ENCODE assay signal across 22 cellular contexts in genomic region chr7:6451224-6451705, GRCh38. TPM values are rescaled to one million over a fixed set of nuclear protein-coding genes. Genes with fewer than 3 reads are reported as not detected.
DNase-seq lines count a peak whose midpoint lies in the region; ATAC-seq, FAIRE-seq and TF ChIP-seq lines count a peak whose summit lies in the region.
"Had no signal": no experiment of that assay in that cellular context is flagged by ENCODE, and none has a peak within 500 bp of the region (broad histone marks: within the 10 kb centered on the region; RNA-seq: fewer than 3 reads in every experiment).

No MANE protein-coding gene starts in this region.

- no peaks in the 10 kb centered on the region for H3K27me3 Mint-ChIP-seq in Calu3 (ENCODE audit: unreplicated experiment)
- H3K27me3 Mint-ChIP-seq in neural crest cell (ENCODE audit: low read depth) = no peaks in the 10 kb centered on the region

- DNase-seq in Calu3 = no peak
- DNase-seq in Jurkat, Clone E6-1 (ENCODE audit: low read depth, low spot score) = peak; percentile 33
- DNase-seq in K562 (ENCODE audit: extremely low read depth in 1 of 4, low spot score in 3 of 4) = peak; percentile 51 to 84 (median 60)
- no peak for DNase-seq in neural crest cell (ENCODE audit: low read depth, low spot score)
- no peak for DNase-seq in left cardiac atrium
- DNase-seq: BE2C; CD8-positive, alpha-beta T cell; GF-D8; KG1; NCI-H1436; NCI-H2029 treated with DMSO at 0.1 percent for 48 hours; NCI-H2171 treated with DMSO at 0.1 percent for 48 hours; NCI-H446 treated with DMSO at 0.1 percent for 48 hours; NCI-H748 treated with DMSO at 0.1 percent for 48 hours; PC-9 had no signal

- no peaks in the 10 kb centered on the region for H3K9me3 ChIP-seq in K562 (replicated peaks; ENCODE audit: control insufficient read depth, insufficient read depth, low read depth, low read length)
- H3K9me3 ChIP-seq: BE2C had no signal

- ATAC-seq in K562 (peak; percentile 16; the same call in 2 of the 3 replicates), HG02588 (IDR thresholded peaks at IDR 0.05; ENCODE audit: unreplicated experiment) (no peak), left cardiac atrium (no peak), GM18519 (IDR thresholded peaks at IDR 0.05; ENCODE audit: low FRiP score, unreplicated experiment) (no peak), GM21381 (IDR thresholded peaks at IDR 0.05; ENCODE audit: unreplicated experiment) (no peak)
- ATAC-seq: CD8-positive, alpha-beta T cell had no signal

- no peak overlapping the region for H3K4me3 ChIP-seq in Jurkat, Clone E6-1 (ENCODE audit: low read length)
- no peak overlapping the region for H3K4me3 ChIP-seq in K562
- H3K4me3 ChIP-seq: PC-9 had no signal

- H3K27me3 ChIP-seq in K562 (ENCODE audit: control insufficient read depth in 2 of 2, insufficient read depth in 2 of 2, low read length in 2 of 2) = no peaks in the 10 kb centered on the region; a peak in 1 of 5 replicates
- H3K27me3 ChIP-seq: BE2C had no signal

- no peak for TF ChIP-seq RAD21 in K562 (CRISPR knock-in tag; conservative IDR thresholded peaks at IDR 0.05 in 1 of 2, IDR thresholded peaks at IDR 0.05 in 1 of 2)

- H3K4me2 ChIP-seq in K562 (ENCODE audit: insufficient read depth, low read length) = peak overlapping the region; percentile 16; the same call in 1 of the 2 replicates
- H3K4me2 ChIP-seq: PC-9 had no signal

- H3K4me1 Mint-ChIP-seq in Calu3 (ENCODE audit: low read depth, unreplicated experiment) = peaks cover 42% of the 10 kb centered on the region
- peaks cover 11% of the 10 kb centered on the region for H3K4me1 Mint-ChIP-seq in neural crest cell

- H3K27ac ChIP-seq in K562 (ENCODE audit: extremely low read depth, low read depth, low read length) = no peak overlapping the region
- H3K27ac ChIP-seq: HL-60, PC-9 had no signal

- H3K36me3 ChIP-seq in K562 (ENCODE audit: control insufficient read depth, insufficient read depth, low read length) = no peaks in the 10 kb centered on the region
- H3K36me3 ChIP-seq: BE2C had no signal

- H3K9me3 Mint-ChIP-seq in Calu3 (ENCODE audit: low read depth, unreplicated experiment) (no peaks in the 10 kb centered on the region), neural crest cell (no peaks in the 10 kb centered on the region)
- H3K9me3 Mint-ChIP-seq: CD8-positive, alpha-beta T cell had no signal

- TF ChIP-seq POLR2A in K562 (conservative IDR thresholded peaks at IDR 0.05) = no peak

- POLR2A ChIA-PET in K562 (lab: Yijun Ruan, JAX) = interaction anchor here (1.1 to 1.4 kb wide), 2 partner anchors 9 to 12 kb away, joined by 4 to 6 read pairs; no protein-coding TSS in a partner anchor

- CTCF ChIA-PET in Calu3 (lab: Charles Lee) = no interaction called here
- CTCF ChIA-PET in K562 (lab: Yijun Ruan, JAX; ENCODE audit: low intra/inter-chr PET ratio) = no interaction called here

- H3K4me3 Mint-ChIP-seq in Calu3 (ENCODE audit: low read depth, unreplicated experiment) = no peak overlapping the region
- peak overlapping the region; percentile 67 for H3K4me3 Mint-ChIP-seq in neural crest cell
- H3K4me3 Mint-ChIP-seq: CD8-positive, alpha-beta T cell had no signal

- H3K9me1 ChIP-seq in K562 (ENCODE audit: control insufficient read depth, insufficient read depth, low read length) = no peaks in the 10 kb centered on the region

- H4K20me1 ChIP-seq in K562 (replicated peaks; ENCODE audit: control insufficient read depth, insufficient read depth, low read length) = no peaks in the 10 kb centered on the region

- no TSS peak for BruUV-seq in Calu3 (replicated peaks; lab: Mats Ljungman, UMichigan)
- TSS peak; percentile 35 for BruUV-seq in K562 (replicated peaks; lab: Mats Ljungman, UMichigan)

- intact Hi-C loops in Calu3 (cut with micrococcal nuclease; ENCODE audit: unreplicated experiment) = no loop called here
- intact Hi-C loops in K562 (cut with micrococcal nuclease) = no loop called here
- intact Hi-C loops in left cardiac atrium (cut with DNase I) = no loop called here

- peaks cover 20% of the 10 kb centered on the region for H3K79me2 ChIP-seq in K562 (ENCODE audit: control insufficient read depth, insufficient read depth, low read length)

- H3K9ac ChIP-seq in K562 (ENCODE audit: insufficient read depth in 1 of 2, low read depth in 2 of 2, low read length in 2 of 2) = no peak overlapping the region

- FAIRE-seq in K562 (lab: Jason Lieb, UNC) = peak; percentile 93
- FAIRE-seq: GM12892, H54, HTR-8/SVneo had no signal

- in situ Hi-C loops in K562 (cut with MboI) = no loop called here

- peaks cover 14 to 31% of the 10 kb centered on the region in 2 experiments; a peak in 4 of 5 replicates for H3K4me1 ChIP-seq in K562 (replicated peaks in 1 of 2; ENCODE audit: control insufficient read depth in 2 of 2, insufficient read depth in 2 of 2, low read length in 2 of 2)
- H3K4me1 ChIP-seq: BE2C had no signal

- no peak for TF ChIP-seq CTCF in Calu3 (IDR thresholded peaks at IDR 0.05; ENCODE audit: unreplicated experiment)
- no peak for TF ChIP-seq CTCF in K562 (IDR thresholded peaks at IDR 0.05 in 2 of 3, conservative IDR thresholded peaks at IDR 0.05 in 1 of 3; ENCODE audit: insufficient read depth in 2 of 3, low read depth in 1 of 3, low read length in 3 of 3)
- TF ChIP-seq CTCF in neural crest cell (conservative IDR thresholded peaks at IDR 0.05) = no peak

- H3K36me3 Mint-ChIP-seq in Calu3 (ENCODE audit: insufficient read depth, unreplicated experiment) (peaks cover 46% of the 10 kb centered on the region), neural crest cell (ENCODE audit: low read depth) (no peaks in the 10 kb centered on the region)

- 1% methylated on average over 6 of the region's 6 CpGs for WGBS in K562 (ENCODE audit: insufficient coverage, low coverage, missing lambda C conversion rate)

- H3K27ac Mint-ChIP-seq in Calu3 (ENCODE audit: unreplicated experiment) (peak overlapping the region; percentile 72), neural crest cell (ENCODE audit: unreplicated experiment) (no peak overlapping the region)
- H3K27ac Mint-ChIP-seq: CD8-positive, alpha-beta T cell had no signal

- TF ChIP-seq EP300 in K562 (IDR thresholded peaks at IDR 0.05; ENCODE audit: low read length) = peak; percentile 97

- no peak overlapping the region for H2AFZ ChIP-seq in K562 (ENCODE audit: low read depth, low read length)
- H2AFZ ChIP-seq: PC-9 had no signal

TF ChIP-seq in K562, 482 proteins besides CTCF, POLR2A, EP300 and RAD21 (continues in another document):
- TF ChIP-seq ZNF668 (CRISPR knock-in tag; IDR thresholded peaks at IDR 0.05) (no peak), TAF1 (IDR thresholded peaks at IDR 0.05; ENCODE audit: control insufficient read depth, extremely low read depth, insufficient read depth, low read length, severe bottlenecking) (peak; percentile 32), RAD51 (IDR thresholded peaks at IDR 0.05; ENCODE audit: borderline replicate concordance, low read depth) (no peak; the same call in 1 of the 2 replicates), ZNF780A (CRISPR knock-in tag; IDR thresholded peaks at IDR 0.05) (no peak), FOXK2 (conservative IDR thresholded peaks at IDR 0.05 in 1 of 2, IDR thresholded peaks at IDR 0.05 in 1 of 2; ENCODE audit: low read depth in 2 of 2) (no peak), XRCC4 (IDR thresholded peaks at IDR 0.05; ENCODE audit: extremely low read depth, insufficient read depth, insufficient read length) (no peak)

RNA-seq across cellular contexts. Expression of gene DAGLB, which starts 3.5 kb away (rescaled TPM):
- total RNA-seq in Calu3 (2022) (36.8 and 38.1 TPM in 2 replicates), K562 (2014; rRNA removed) (9.4 and 11.3 TPM in 2 replicates), K562 (2014; rRNA removed; fragmentation: Illumina TruSeq; extraction: Trizol) (4.1 and 5.8 TPM in 2 replicates), K562 (2015; rRNA removed; fragmentation: Illumina TruSeq; extraction: Trizol) (9.4 and 9.7 TPM in 2 replicates), K562 (2021) (16.3 and 16.4 TPM in 2 replicates), neural crest cell (33.0 and 36.0 TPM in 2 replicates), left cardiac atrium (10 to 100 TPM in 1 of 2 donors, 1 to 10 TPM in 1; 8.6 to 11.9 TPM)
- 31.7 TPM for polyA plus RNA-seq in Jurkat, Clone E6-1 (2012; ENCODE audit: insufficient read depth, insufficient read length)
- total RNA-seq in K562 (2011; cell fraction: chromatin; rRNA removed; ENCODE audit: low replicate concordance) = 63.0 and 140 TPM in 2 replicates
- 64.6 and 66.9 TPM in 2 replicates for total RNA-seq in K562 (2011; cell fraction: nucleolus; rRNA removed)
- total RNA-seq in K562 (2011; cell fraction: nucleoplasm; rRNA removed) = 67.4 and 68.4 TPM in 2 replicates
- polyA plus RNA-seq in K562 (2011; rRNA removed) (12.0 and 15.8 TPM in 2 replicates), K562 (2014; fragmentation: Illumina TruSeq; extraction: Trizol) (7.8 and 8.9 TPM in 2 replicates), K562 (2014; fragmentation: Nextera tagmentation; extraction: Ambion mirVana) (1 to 10 TPM in 1 of 2 experiments, under 1 TPM in 1; 0.92 to 1.0 TPM), K562 (2014; rRNA removed) (9.3 and 9.5 TPM in 2 replicates)
- 15.1 and 17.4 TPM in 2 replicates for polyA plus RNA-seq in K562 (2011; cell fraction: cytosol; rRNA removed)
- 31.9 and 32.2 TPM in 2 replicates for polyA plus RNA-seq in K562 (2011; cell fraction: nucleus; rRNA removed)
- 7.4 and 10.0 TPM in 2 replicates for polyA plus RNA-seq in K562 (2012)
- 30.5 and 33.7 TPM in 2 replicates for polyA minus RNA-seq in K562 (2011; rRNA and poly(A)+ RNA removed)
- 20.4 and 27.9 TPM in 2 replicates for polyA minus RNA-seq in K562 (2011; cell fraction: cytosol; rRNA and poly(A)+ RNA removed)
- polyA minus RNA-seq in K562 (2011; cell fraction: nucleus; rRNA and poly(A)+ RNA removed) = 20.7 and 23.4 TPM in 2 replicates

RNA-seq across cellular contexts. Expression of gene KDELR2, which starts 32.7 kb away (rescaled TPM):
- 292 and 301 TPM in 2 replicates for total RNA-seq in Calu3 (2022)
- 79.8 TPM for polyA plus RNA-seq in Jurkat, Clone E6-1 (2012; ENCODE audit: insufficient read depth, insufficient read length)
- total RNA-seq in K562 (2011; cell fraction: chromatin; rRNA removed; ENCODE audit: low replicate concordance) = 94.9 and 147 TPM in 2 replicates
- total RNA-seq in K562 (2011; cell fraction: nucleolus; rRNA removed) = 95.4 and 110 TPM in 2 replicates
- 163 and 235 TPM in 2 replicates for total RNA-seq in K562 (2011; cell fraction: nucleoplasm; rRNA removed)
- 40.5 and 58.3 TPM in 2 replicates for total RNA-seq in K562 (2014; rRNA removed)
- 80.3 and 80.4 TPM in 2 replicates for total RNA-seq in K562 (2014; rRNA removed; fragmentation: Illumina TruSeq; extraction: Trizol)
- total RNA-seq in K562 (2015; rRNA removed; fragmentation: Illumina TruSeq; extraction: Trizol) = 61.2 and 67.6 TPM in 2 replicates
- total RNA-seq in K562 (2021) = 111 and 113 TPM in 2 replicates
- polyA plus RNA-seq in K562 (2011; rRNA removed) = 121 and 166 TPM in 2 replicates
- polyA plus RNA-seq in K562 (2011; cell fraction: cytosol; rRNA removed) = 75.6 and 141 TPM in 2 replicates
- 37.8 and 76.5 TPM in 2 replicates for polyA plus RNA-seq in K562 (2011; cell fraction: nucleus; rRNA removed)
- polyA plus RNA-seq in K562 (2012) = 65.3 and 95.8 TPM in 2 replicates
- 69.8 and 75.3 TPM in 2 replicates for polyA plus RNA-seq in K562 (2014; fragmentation: Illumina TruSeq; extraction: Trizol)
- 10 to 100 TPM; 27.4 to 27.9 TPM for polyA plus RNA-seq in K562 (2014; fragmentation: Nextera tagmentation; extraction: Ambion mirVana)
- polyA plus RNA-seq in K562 (2014; rRNA removed) = 51.3 and 67.0 TPM in 2 replicates
- polyA minus RNA-seq in K562 (2011; rRNA and poly(A)+ RNA removed) = 88.6 and 117 TPM in 2 replicates
- 54.8 and 56.9 TPM in 2 replicates for polyA minus RNA-seq in K562 (2011; cell fraction: cytosol; rRNA and poly(A)+ RNA removed)
- polyA minus RNA-seq in K562 (2011; cell fraction: nucleus; rRNA and poly(A)+ RNA removed) = 15.2 and 34.5 TPM in 2 replicates
- total RNA-seq in neural crest cell = 100 and 108 TPM in 2 replicates
- total RNA-seq in left cardiac atrium = 100 to 1,000 TPM in 1 of 2 donors, 10 to 100 TPM in 1; 90.8 to 122 TPM

Comparison
In these comparisons a context has a peak if more than half of its experiments do, and no peak if none do; other contexts are left out.
1. DNase-seq: peak in Jurkat, Clone E6-1 (single experiment) and K562 (4 of 4); none in Calu3 (single experiment), neural crest cell (single experiment) and left cardiac atrium (single experiment).